In genomic region chr11:69111578-69112247, GRCh38 we compare ENCODE assay signal across 21 cellular contexts. TPM values are rescaled to one million over a fixed set of nuclear protein-coding genes. Genes with fewer than 3 reads are reported as not detected.
DNase-seq lines count a peak whose midpoint lies in the region; ATAC-seq and TF ChIP-seq lines count a peak whose summit lies in the region.
"Had no signal": no experiment of that assay in that cellular context is flagged by ENCODE, and none has a peak within 500 bp of the region (broad histone marks: within the 10 kb centered on the region; RNA-seq: fewer than 3 reads in every experiment).

No MANE protein-coding gene starts in this region.

- WGBS in testis, 2 donors, result 65 to 67% methylated on average over 11 of the region's 11 CpGs

- no peak overlapping the region for H3K4me3 ChIP-seq in testis
- no peak overlapping the region for H3K4me3 ChIP-seq in vagina
- H3K4me3 ChIP-seq: BLaER1, MG63 had no signal

- H3K4me1 ChIP-seq in testis (peaks cover 5% of the 10 kb centered on the region), vagina (peaks cover under 1% of the 10 kb centered on the region)

- no peaks in the 10 kb centered on the region for H3K4me1 Mint-ChIP-seq in chondrocyte (ENCODE audit: low read depth)
- H3K4me1 Mint-ChIP-seq in nephron, result peaks cover 18% of the 10 kb centered on the region

- TF ChIP-seq POLR2A in testis (IDR thresholded peaks at IDR 0.05) (no peak), vagina (IDR thresholded peaks at IDR 0.05) (no peak)

- H3K27me3 ChIP-seq in testis, result no peaks in the 10 kb centered on the region
- no peaks in the 10 kb centered on the region for H3K27me3 ChIP-seq in vagina
- H3K27me3 ChIP-seq: BLaER1, MG63 had no signal

- H3K9me3 Mint-ChIP-seq in chondrocyte (ENCODE audit: low read depth) (peaks cover 7% of the 10 kb centered on the region), nephron (peaks cover 11% of the 10 kb centered on the region)
- H3K9me3 Mint-ChIP-seq: CD4-positive, alpha-beta T cell had no signal

- H3K36me3 ChIP-seq in testis (ENCODE audit: low read depth, missing control alignments) (no peaks in the 10 kb centered on the region), vagina (no peaks in the 10 kb centered on the region)
- H3K36me3 ChIP-seq: BLaER1, MG63 had no signal

- DNase-seq in RPMI8226, result peak; percentile 31
- DNase-seq in chondrocyte (ENCODE audit: low spot score), result peak; percentile 54
- peak; percentile 50 for DNase-seq in testis
- DNase-seq in UCSD-AML1 (lab: John Stamatoyannopoulos, UW; ENCODE audit: unreplicated experiment), result no peak
- no peak for DNase-seq in vagina (ENCODE audit: extremely low spot score in 2 of 2)
- DNase-seq: ACHN; CD4-positive, alpha-beta T cell; DMS153; MG63; NCI-H1417; NCI-H1694 treated with DMSO at 0.1 percent for 48 hours; NCI-H2081 treated with DMSO at 0.1 percent for 48 hours; NCI-H446; NCI-H526 treated with DMSO at 0.1 percent for 48 hours; OCI-M1; SHP77 had no signal

- H3K27ac Mint-ChIP-seq in chondrocyte (ENCODE audit: unreplicated experiment) (no peak overlapping the region), nephron (peak overlapping the region; percentile 65 to 88 (median 73))
- H3K27ac Mint-ChIP-seq: CD4-positive, alpha-beta T cell had no signal

- H3K36me3 Mint-ChIP-seq in chondrocyte (ENCODE audit: low read depth) (peaks cover 10% of the 10 kb centered on the region), nephron (ENCODE audit: low read depth) (peaks cover 12% of the 10 kb centered on the region)

- H3K9me3 ChIP-seq in testis (no peaks in the 10 kb centered on the region), vagina (no peaks in the 10 kb centered on the region)
- H3K9me3 ChIP-seq: MG63 had no signal

- no peak for ATAC-seq in GM21717 (IDR thresholded peaks at IDR 0.05; ENCODE audit: unreplicated experiment)

- intact Hi-C loops in testis (cut with DNase I; ENCODE audit: low total_unique reads), result no loop called here
- intact Hi-C loops in vagina (cut with DNase I), result no loop called here

- peaks cover 10% of the 10 kb centered on the region for H3K27me3 Mint-ChIP-seq in chondrocyte (ENCODE audit: low read depth)
- peaks cover 21% of the 10 kb centered on the region for H3K27me3 Mint-ChIP-seq in nephron (ENCODE audit: low read depth)
- H3K27me3 Mint-ChIP-seq: CD4-positive, alpha-beta T cell had no signal

- H3K27ac ChIP-seq in testis (no peak overlapping the region), vagina (no peak overlapping the region)
- H3K27ac ChIP-seq: BLaER1 had no signal

- no peak overlapping the region for H3K4me3 Mint-ChIP-seq in chondrocyte (ENCODE audit: unreplicated experiment)
- H3K4me3 Mint-ChIP-seq in nephron, result no peak overlapping the region
- H3K4me3 Mint-ChIP-seq: CD4-positive, alpha-beta T cell had no signal

- TF ChIP-seq CTCF in chondrocyte (IDR thresholded peaks at IDR 0.05) (no peak), nephron (IDR thresholded peaks at IDR 0.05; ENCODE audit: unreplicated experiment in 3 of 3) (no peak), testis (IDR thresholded peaks at IDR 0.05) (no peak), vagina (IDR thresholded peaks at IDR 0.05) (no peak)

RNA-seq across cellular contexts. Expression of gene SMIM38, which starts 44.0 kb away (rescaled TPM):
- total RNA-seq in chondrocyte (0.12 to 0.60 TPM (median 0.41 TPM) in 3 replicates), testis (1 to 10 TPM; 3.9 to 8.8 TPM), vagina (0.74 TPM)
- polyA plus RNA-seq in testis (ENCODE audit: insufficient read depth, low read depth, low replicate concordance), result 3.3 TPM
- total RNA-seq: H4, LHCN-M2 had no signal

Comparison
In these comparisons a context has a peak if more than half of its experiments do, and no peak if none do; other contexts are left out.
1. DNase-seq: peak in RPMI8226 (single experiment), chondrocyte (single experiment) and testis (single experiment); none in UCSD-AML1 (single experiment) and vagina (0 of 2).